ENCODE assay signal across 8 cellular contexts in genomic region chr11:3109921-3110706, GRCh38. TPM values are rescaled to one million over a fixed set of nuclear protein-coding genes. Genes with fewer than 3 reads are reported as not detected.
DNase-seq lines count a peak whose midpoint lies in the region; ATAC-seq and TF ChIP-seq lines count a peak whose summit lies in the region.

No MANE protein-coding gene starts in this region.

- H3K4me3 ChIP-seq in AG10803 (ENCODE audit: low read length) (no peak overlapping the region), GM23338 (no peak overlapping the region), left lung (no peak overlapping the region)

- DNase-seq in AG10803 (ENCODE audit: low read depth) (peak; percentile 27), GM23338 (ENCODE audit: low spot score) (peak; percentile 89), RPMI8226 (peak; percentile 67), T47D (ENCODE audit: low read depth in 1 of 2, low spot score in 1 of 2) (peak; percentile 59 to 72), left lung (peak; percentile 43 to 87), OCI-M2 (lab: John Stamatoyannopoulos, UW; ENCODE audit: unreplicated experiment) (no peak)
- no peak for DNase-seq in stimulated activated naive B cell treated with anti-CD40 and anti-IgM and Interleukin-4, amounts not matched to agents 10 μg/mL and 1 μg/mL and 100 μg/mL, for 72 hours

- no peaks in the 10 kb centered on the region for H3K27me3 ChIP-seq in GM23338 (ENCODE audit: insufficient read depth)
- no peaks in the 10 kb centered on the region for H3K27me3 ChIP-seq in left lung

- in situ Hi-C loops in T47D (cut with HindIII; ENCODE audit: low pct_unique_long_range_greater_than_20kb, low sequenced_read_pairs) = no loop called here

- peaks cover 44% of the 10 kb centered on the region for H3K36me3 Mint-ChIP-seq in GM23338 (ENCODE audit: low read depth)
- H3K36me3 Mint-ChIP-seq in stimulated activated naive B cell treated with anti-CD40 and anti-IgM and Interleukin-4, amounts not matched to agents 10 μg/mL and 1 μg/mL and 100 μg/mL, for 72 hours = peaks cover 3% of the 10 kb centered on the region in 2 donors

- 0 out of 2 replicates have a peak, but pooled peaks cover 3% of the 10 kb centered on the region for H3F3A ChIP-seq in GM23338 (replicated peaks; ENCODE audit: low read depth)

- H3K36me3 ChIP-seq in GM23338 (ENCODE audit: insufficient read depth) (peaks cover 19% of the 10 kb centered on the region), left lung (peaks cover 0 to 45% of the 10 kb centered on the region in 2 donors)

- H3K27ac Mint-ChIP-seq in GM23338 = no peak overlapping the region
- H3K27ac Mint-ChIP-seq in stimulated activated naive B cell treated with anti-CD40 and anti-IgM and Interleukin-4, amounts not matched to agents 10 μg/mL and 1 μg/mL and 100 μg/mL, for 72 hours = no peak overlapping the region

- ATAC-seq in GM23338 (peak; percentile 90), left lung (peak; percentile 85), GM21825 (IDR thresholded peaks at IDR 0.05; ENCODE audit: unreplicated experiment) (no peak)
- peak; percentile 62 to 78 for ATAC-seq in stimulated activated naive B cell treated with anti-CD40 and anti-IgM and Interleukin-4, amounts not matched to agents 10 μg/mL and 1 μg/mL and 100 μg/mL, for 72 hours (replicated peaks)

- TF ChIP-seq CTCF in AG10803 (conservative IDR thresholded peaks at IDR 0.05; ENCODE audit: low read length) = peak; percentile 65
- TF ChIP-seq CTCF in GM23338 (conservative IDR thresholded peaks at IDR 0.05; ENCODE audit: low read depth in 2 of 2) = peak; percentile 69 to 95
- TF ChIP-seq CTCF in left lung (IDR thresholded peaks at IDR 0.05) = peak; percentile 53 to 72

- H3K9me3 Mint-ChIP-seq in GM23338 = peaks cover 49% of the 10 kb centered on the region
- H3K9me3 Mint-ChIP-seq in stimulated activated naive B cell treated with anti-CD40 and anti-IgM and Interleukin-4, amounts not matched to agents 10 μg/mL and 1 μg/mL and 100 μg/mL, for 72 hours = peaks cover 3 to 5% of the 10 kb centered on the region in 2 donors

- no peaks in the 10 kb centered on the region for H3K9me2 ChIP-seq in GM23338 (ENCODE audit: insufficient read depth)

- intact Hi-C loops in left lung (cut with DNase I) = no loop called here

- H3K4me1 ChIP-seq in GM23338 (ENCODE audit: insufficient read depth) (no peaks in the 10 kb centered on the region), left lung (peaks cover 0 to 23% of the 10 kb centered on the region in 2 donors)

- H3K79me2 ChIP-seq in GM23338 (replicated peaks; ENCODE audit: insufficient read depth) = no peaks in the 10 kb centered on the region

- H4K20me1 ChIP-seq in GM23338 (replicated peaks; ENCODE audit: insufficient read depth) = no peaks in the 10 kb centered on the region

- H3K9me3 ChIP-seq in left lung = peaks cover 0 to 14% of the 10 kb centered on the region in 2 donors

- H3K27ac ChIP-seq in GM23338 (ENCODE audit: low read depth) (no peak overlapping the region), left lung (no peak overlapping the region)

- H3K4me2 ChIP-seq in GM23338 = no peak overlapping the region

- no peak overlapping the region for H3K4me3 Mint-ChIP-seq in GM23338
- H3K4me3 Mint-ChIP-seq in stimulated activated naive B cell treated with anti-CD40 and anti-IgM and Interleukin-4, amounts not matched to agents 10 μg/mL and 1 μg/mL and 100 μg/mL, for 72 hours = no peak overlapping the region

- H3K27me3 Mint-ChIP-seq in GM23338 (ENCODE audit: insufficient read depth, low read depth, poor library complexity) = peaks cover 1% of the 10 kb centered on the region
- peaks cover 4 to 10% of the 10 kb centered on the region in 2 donors for H3K27me3 Mint-ChIP-seq in stimulated activated naive B cell treated with anti-CD40 and anti-IgM and Interleukin-4, amounts not matched to agents 10 μg/mL and 1 μg/mL and 100 μg/mL, for 72 hours

- no peak overlapping the region for H2AFZ ChIP-seq in GM23338

- H3K4me1 Mint-ChIP-seq in GM23338 = peaks cover 14% of the 10 kb centered on the region
- no peaks in the 10 kb centered on the region for H3K4me1 Mint-ChIP-seq in stimulated activated naive B cell treated with anti-CD40 and anti-IgM and Interleukin-4, amounts not matched to agents 10 μg/mL and 1 μg/mL and 100 μg/mL, for 72 hours

TF ChIP-seq in GM23338, 12 proteins besides CTCF, POLR2A, EP300 and RAD21:
- TF ChIP-seq CREB1 (CRISPR knock-in tag; IDR thresholded peaks at IDR 0.05; ENCODE audit: low read depth) (peak; percentile 56), JUNB (IDR thresholded peaks at IDR 0.05; ENCODE audit: unreplicated experiment) (no peak)
TF ChIP-seq in GM23338: peak in this region for 1.

RNA-seq across cellular contexts. Expression of gene CARS1, which starts 52.9 kb away (rescaled TPM):
- total RNA-seq in GM23338 (2014; rRNA removed; shearing (Covaris generic)) = 94.1 and 95.9 TPM in 2 replicates
- polyA plus RNA-seq in GM23338 (2016; fragmentation: Nextera tagmentation; extraction: Ambion mirVana) = 71.0 and 72.9 TPM in 2 replicates
- 10 to 100 TPM; 39.3 to 49.9 TPM for total RNA-seq in left lung

RNA-seq across cellular contexts. Expression of gene OSBPL5, which starts 55.0 kb away (rescaled TPM):
- 8.1 and 12.0 TPM in 2 replicates for total RNA-seq in GM23338 (2014; rRNA removed; shearing (Covaris generic))
- polyA plus RNA-seq in GM23338 (2016; fragmentation: Nextera tagmentation; extraction: Ambion mirVana) = 2.7 and 3.4 TPM in 2 replicates
- 10 to 100 TPM; 34.5 to 39.6 TPM for total RNA-seq in left lung

Comparison
In these comparisons a context has a peak if more than half of its experiments do, and no peak if none do; other contexts are left out.
1. DNase-seq: peak in AG10803 (single experiment), GM23338 (single experiment), RPMI8226 (single experiment), T47D (2 of 2) and left lung (2 of 2); none in stimulated activated naive B cell treated with anti-CD40 and anti-IgM and Interleukin-4, amounts not matched to agents 10 μg/mL and 1 μg/mL and 100 μg/mL, for 72 hours (single experiment) and OCI-M2 (single experiment).
2. Peak in every context shown above with its lines, with median percentiles within 50 percentile points of each other: CTCF ChIP-seq.